22 cellular contexts compared by ENCODE assay signal in the genomic region with DNA sequence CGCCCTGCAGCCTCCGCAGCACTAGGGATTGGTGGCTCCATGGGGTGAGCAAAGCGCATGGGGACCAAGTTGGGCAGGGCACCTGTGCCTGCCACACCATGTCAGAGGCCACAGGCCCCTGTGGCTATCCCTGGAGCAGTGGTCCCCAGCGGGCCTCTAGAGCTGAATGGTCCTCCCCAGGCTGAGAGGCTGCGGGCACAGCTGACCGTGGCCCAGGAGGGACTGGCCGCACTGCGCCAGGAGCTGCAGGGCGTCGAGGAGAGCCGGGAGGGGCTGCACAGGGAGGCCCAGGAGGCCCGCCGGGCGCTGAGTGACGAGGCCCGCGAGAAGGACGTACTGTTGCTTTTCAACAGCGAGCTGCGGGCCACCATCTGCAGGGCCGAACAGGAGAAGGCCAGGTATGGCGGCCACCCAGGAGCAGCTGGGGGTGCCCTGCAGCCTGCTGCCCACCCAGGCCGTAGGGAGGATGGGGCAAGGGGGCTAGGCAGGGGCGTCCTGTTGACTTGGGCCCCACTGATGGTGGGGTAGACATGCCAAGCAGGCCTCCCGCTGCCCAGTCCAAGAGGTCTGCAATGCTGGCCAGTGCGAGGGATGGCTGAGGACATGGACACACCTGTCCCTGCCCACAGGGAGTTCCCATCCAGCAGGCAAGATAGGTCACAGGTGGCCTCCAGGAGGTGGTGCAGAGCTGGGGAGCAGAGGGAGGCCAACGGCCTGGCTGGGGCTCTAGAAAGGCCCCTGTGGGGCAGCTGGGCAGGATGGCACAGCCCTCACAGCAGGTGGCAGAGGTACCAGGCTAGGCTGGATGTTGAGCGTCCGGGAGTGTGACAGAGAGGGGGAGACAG. TPM values are rescaled to one million over a fixed set of nuclear protein-coding genes. Genes with fewer than 3 reads are reported as not detected.
DNase-seq lines count a peak whose midpoint lies in the region; ATAC-seq and TF ChIP-seq lines count a peak whose summit lies in the region.
"Had no signal": no experiment of that assay in that cellular context is flagged by ENCODE, and none has a peak within 500 bp of the region (broad histone marks: within the 10 kb centered on the region; RNA-seq: fewer than 3 reads in every experiment).

No MANE protein-coding gene starts in this region.

- no peaks in the 10 kb centered on the region for H3K36me3 ChIP-seq in adrenal gland (replicated peaks in 1 of 2)
- no peaks in the 10 kb centered on the region for H3K36me3 ChIP-seq in stomach

- H3K36me3 Mint-ChIP-seq in memory B cell: no peaks in the 10 kb centered on the region
- H3K36me3 Mint-ChIP-seq: CD8-positive, alpha-beta T cell; naive B cell had no signal

- H3K27ac ChIP-seq in adrenal gland (peak overlapping the region in 2 of 5 donors; percentile 88 to 89), stomach (peak overlapping the region in 1 of 5 donors; percentile 43)
- H3K27ac ChIP-seq: VCaP had no signal

- H3K4me1 ChIP-seq in adrenal gland (replicated peaks in 1 of 2): peaks cover 28 to 29% of the 10 kb centered on the region in 2 donors
- H3K4me1 ChIP-seq in stomach: peaks cover 7 to 45% (median 34%) of the 10 kb centered on the region in 4 donors

- no peak for TF ChIP-seq EP300 in stomach (IDR thresholded peaks at IDR 0.05)

- peak overlapping the region; percentile 35 for H3K27ac Mint-ChIP-seq in memory B cell
- H3K27ac Mint-ChIP-seq: activated CD8-positive, alpha-beta T cell treated with anti-CD3 and anti-CD28 coated beads for 36 hours; CD8-positive, alpha-beta T cell; naive B cell had no signal

- ATAC-seq in memory B cell (ENCODE audit: low read depth) (no peak), HG03139 (IDR thresholded peaks at IDR 0.05; ENCODE audit: unreplicated experiment) (no peak), HG03108 (IDR thresholded peaks at IDR 0.05; ENCODE audit: unreplicated experiment) (no peak)
- ATAC-seq: activated CD8-positive, alpha-beta T cell treated with anti-CD3 and anti-CD28 coated beads for 36 hours; CD8-positive, alpha-beta T cell; HCT116; stimulated activated naive CD8-positive, alpha-beta T cell treated with anti-CD3 and anti-CD28 coated beads, Interleukin-15, Interleukin-2, amounts not matched to agents 100 U/mL and 50 U/mL, for 24 hours had no signal

- H3K27me3 ChIP-seq in adrenal gland (no peaks in the 10 kb centered on the region), stomach (peaks cover 0 to 4% (median 0%) of the 10 kb centered on the region in 3 donors)

- H3K4me3 Mint-ChIP-seq in memory B cell: no peak overlapping the region
- H3K4me3 Mint-ChIP-seq: activated CD8-positive, alpha-beta T cell treated with anti-CD3 and anti-CD28 coated beads for 36 hours; CD8-positive, alpha-beta T cell; naive B cell had no signal

- TF ChIP-seq POLR2A in adrenal gland (IDR thresholded peaks at IDR 0.05): no peak
- no peak for TF ChIP-seq POLR2A in stomach (IDR thresholded peaks at IDR 0.05)

- H3K27me3 Mint-ChIP-seq in memory B cell: peaks cover 10% of the 10 kb centered on the region
- H3K27me3 Mint-ChIP-seq: activated CD8-positive, alpha-beta T cell treated with anti-CD3 and anti-CD28 coated beads for 36 hours had no signal

- WGBS in adrenal gland, 4 donors: 93 to 100% (median 96%) methylated on average over 4 to 29 of the region's 29 CpGs
- 88 to 96% (median 94%) methylated on average over 20 to 29 of the region's 29 CpGs for WGBS in stomach, 5 donors

- no peaks in the 10 kb centered on the region for H3K9me3 Mint-ChIP-seq in memory B cell
- H3K9me3 Mint-ChIP-seq: activated CD8-positive, alpha-beta T cell treated with anti-CD3 and anti-CD28 coated beads for 36 hours; CD8-positive, alpha-beta T cell; naive B cell had no signal

- H3K4me3 ChIP-seq in adrenal gland (no peak overlapping the region), stomach (no peak overlapping the region)

- in situ Hi-C loops in GM13976 (cut with MboI; ENCODE audit: low sequenced_read_pairs, unreplicated experiment): no loop called here

- intact Hi-C loops in adrenal gland (cut with DNase I) (no loop called here), stomach (cut with DNase I; ENCODE audit: low total_unique reads) (no loop called here)

- TF ChIP-seq CTCF in adrenal gland (IDR thresholded peaks at IDR 0.05) (no peak), stomach (IDR thresholded peaks at IDR 0.05) (no peak), GM13976 (IDR thresholded peaks at IDR 0.05; ENCODE audit: borderline replicate concordance, control extremely low read depth, extremely low read depth, insufficient read depth, missing control alignments) (no peak)

- DNase-seq in activated CD8-positive, alpha-beta memory T cell treated with anti-CD3 and anti-CD28 coated beads, Interleukin-2, amount 50 U/mL, for 48 hours: peak; percentile 39
- DNase-seq in activated CD8-positive, alpha-beta memory T cell treated with anti-CD3 and anti-CD28 coated beads for 24 hours: no peak
- DNase-seq in adrenal gland (peak in 4 of 7 donors; percentile 13 to 42 (median 20)), memory B cell (ENCODE audit: low spot score in 2 of 2) (peak in 1 of 2 donors; percentile 11), stomach (peak; percentile 19), GM13976 (ENCODE audit: low spot score) (no peak)
- DNase-seq: activated CD8-positive, alpha-beta T cell treated with anti-CD3 and anti-CD28 coated beads for 36 hours; activated gamma-delta T cell treated with Interleukin-2 at 50 U/mL for 16 hours; anterior cingulate cortex; Kasumi-1; naive B cell; NCI-H1105; stimulated activated CD4-positive, alpha-beta T cell treated with anti-CD3 and anti-CD28 coated beads, Interleukin-15, amount 100 ng/mL, for 24 hours; stimulated activated naive CD8-positive, alpha-beta T cell treated with anti-CD3 and anti-CD28 coated beads, Interleukin-15, Interleukin-2, amounts not matched to agents 100 U/mL and 50 U/mL, for 24 hours had no signal

- H3K4me1 Mint-ChIP-seq in memory B cell: no peaks in the 10 kb centered on the region

- H3K9me3 ChIP-seq in adrenal gland (replicated peaks in 1 of 3): no peaks in the 10 kb centered on the region
- no peaks in the 10 kb centered on the region for H3K9me3 ChIP-seq in stomach

RNA-seq across cellular contexts. Expression of gene SNED1, which starts 34.8 kb away (rescaled TPM):
- 10 to 100 TPM; 12.5 to 59.5 (median 31.2) TPM for total RNA-seq in adrenal gland
- 10 to 100 TPM in 2 of 3 donors, 1 to 10 TPM in 1; 3.1 to 27.5 (median 17.7) TPM for polyA plus RNA-seq in adrenal gland
- 100 to 1,000 TPM in 1 of 5 donors, 10 to 100 TPM in 4; 11.4 to 106 (median 22.7) TPM for total RNA-seq in stomach
- 1 to 10 TPM; 2.0 to 2.7 (median 2.3) TPM for polyA plus RNA-seq in stomach
- total RNA-seq: HT-29 had no signal

RNA-seq across cellular contexts. Expression of gene CROCC2, which starts 57.5 kb away (rescaled TPM):
- total RNA-seq in adrenal gland (under 1 TPM in 3 of 8 donors, not detected in 5; 0.07 to 0.65 (median 0.23) TPM), stomach (1 to 10 TPM in 1 of 5 donors, not detected in 4; 4.9 TPM)
- polyA plus RNA-seq in adrenal gland (under 1 TPM in 2 of 3 donors, not detected in 1; 0.07 to 0.32 TPM), stomach (under 1 TPM in 1 of 3 donors, not detected in 2; 0.03 TPM)
- total RNA-seq: A673; activated CD8-positive, alpha-beta T cell treated with anti-CD3 and anti-CD28 coated beads for 36 hours; CD8-positive, alpha-beta T cell; fibroblast of villous mesenchyme; HT-29 had no signal

Comparison
In these comparisons a context has a peak if more than half of its experiments do, and no peak if none do; other contexts are left out.
1. DNase-seq: peak in activated CD8-positive, alpha-beta memory T cell treated with anti-CD3 and anti-CD28 coated beads, Interleukin-2, amount 50 U/mL, for 48 hours (single experiment), adrenal gland (4 of 7) and stomach (single experiment); none in activated CD8-positive, alpha-beta memory T cell treated with anti-CD3 and anti-CD28 coated beads for 24 hours (single experiment) and GM13976 (single experiment).